10 cellular contexts compared by ENCODE assay signal in the genomic region with DNA sequence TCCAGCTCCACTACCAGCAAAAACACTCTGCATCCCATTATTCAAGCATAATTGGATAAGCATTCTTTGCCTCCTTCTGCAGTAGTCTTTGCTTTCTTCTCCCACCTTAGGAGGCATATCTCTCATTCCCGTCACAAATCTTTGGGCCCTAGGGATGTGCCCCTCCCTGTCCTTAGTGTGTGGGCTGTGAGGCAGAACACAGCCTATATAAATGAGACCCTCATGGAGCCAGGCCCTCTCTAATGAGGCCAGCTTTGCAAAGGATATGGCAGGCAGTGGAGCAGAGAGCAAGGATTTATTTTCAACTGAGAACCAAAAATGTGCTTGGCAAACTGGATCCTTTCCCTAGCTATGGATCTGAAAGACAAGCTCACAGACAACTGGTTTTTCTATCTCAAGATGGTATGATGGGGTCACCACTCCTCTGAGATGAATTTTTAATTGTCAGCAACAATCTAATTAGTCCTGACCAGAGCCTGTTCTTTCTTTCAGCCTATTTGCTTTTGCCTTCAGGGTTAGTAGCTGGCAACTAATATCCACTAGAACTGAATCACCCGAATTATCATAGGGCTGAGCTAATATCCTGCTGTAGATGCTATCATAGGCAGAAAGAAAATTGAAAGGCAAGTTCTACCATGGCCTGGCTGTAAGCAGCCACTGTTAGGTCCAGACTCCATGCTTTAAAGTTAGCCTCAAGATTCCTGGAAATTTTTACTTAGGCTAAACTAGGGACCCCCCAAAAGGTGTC.
DNase-seq lines count a peak whose midpoint lies in the region; ATAC-seq, FAIRE-seq and TF ChIP-seq lines count a peak whose summit lies in the region.
"Had no signal": no experiment of that assay in that cellular context is flagged by ENCODE, and none has a peak within 500 bp of the region (broad histone marks: within the 10 kb centered on the region; RNA-seq: fewer than 3 reads in every experiment).

No MANE protein-coding gene starts in this region.

- H3K4me3 ChIP-seq in body of pancreas (no peak overlapping the region), suprapubic skin (no peak overlapping the region), MG63 (no peak overlapping the region)

- peak overlapping the region; percentile 84 for H3K27ac Mint-ChIP-seq in HFFc6
- H3K27ac Mint-ChIP-seq: memory B cell had no signal

- DNase-seq in HFFc6 (peak; percentile 80), body of pancreas (no peak), left kidney (ENCODE audit: low read depth, low spot score) (peak; percentile 73), suprapubic skin (ENCODE audit: low spot score in 2 of 2) (no peak), frontal cortex (ENCODE audit: low spot score in 2 of 2) (no peak), MG63 (no peak), middle frontal gyrus (ENCODE audit: extremely low spot score, low spot score) (no peak)
- DNase-seq: stimulated activated naive CD8-positive, alpha-beta T cell treated with anti-CD3 and anti-CD28 coated beads, Interleukin-15, Interleukin-2, amounts not matched to agents 100 U/mL and 50 U/mL, for 24 hours had no signal

- ATAC-seq in body of pancreas, result no peak
- ATAC-seq in HG03108 (IDR thresholded peaks at IDR 0.05; ENCODE audit: unreplicated experiment), result no peak
- ATAC-seq: stimulated activated naive CD8-positive, alpha-beta T cell treated with anti-CD3 and anti-CD28 coated beads, Interleukin-15, Interleukin-2, amounts not matched to agents 100 U/mL and 50 U/mL, for 24 hours had no signal

- H3K4me3 Mint-ChIP-seq in HFFc6, result peak overlapping the region; percentile 15; the same call in 1 of the 2 replicates
- H3K4me3 Mint-ChIP-seq: memory B cell had no signal

- TF ChIP-seq CTCF in HFFc6 (IDR thresholded peaks at IDR 0.05) (no peak), body of pancreas (IDR thresholded peaks at IDR 0.05) (no peak), suprapubic skin (IDR thresholded peaks at IDR 0.05) (no peak)

- 87% methylated on average over 2 of the region's 2 CpGs for WGBS in body of pancreas, 2 donors
- WGBS in suprapubic skin, result 39% methylated on average over 2 of the region's 2 CpGs

- FAIRE-seq in frontal cortex (lab: Jason Lieb, UNC), result no peak

- H3K9me3 ChIP-seq in body of pancreas (no peaks in the 10 kb centered on the region), suprapubic skin (no peaks in the 10 kb centered on the region), MG63 (no peaks in the 10 kb centered on the region)

- peaks cover 14% of the 10 kb centered on the region for H3K4me1 ChIP-seq in body of pancreas
- H3K4me1 ChIP-seq in suprapubic skin, result peaks cover 58% of the 10 kb centered on the region

- H3K9me3 Mint-ChIP-seq in HFFc6, result no peaks in the 10 kb centered on the region
- H3K9me3 Mint-ChIP-seq: memory B cell had no signal

- H3K27me3 ChIP-seq in body of pancreas (no peaks in the 10 kb centered on the region), suprapubic skin (no peaks in the 10 kb centered on the region), MG63 (no peaks in the 10 kb centered on the region)

- H3K36me3 Mint-ChIP-seq in HFFc6 (ENCODE audit: low read depth), result peaks cover 6% of the 10 kb centered on the region; the same call in 1 of the 2 replicates

- peaks cover 81% of the 10 kb centered on the region for H3K4me1 Mint-ChIP-seq in HFFc6 (ENCODE audit: low read depth)
- H3K4me1 Mint-ChIP-seq: memory B cell had no signal

- TF ChIP-seq EP300 in suprapubic skin (IDR thresholded peaks at IDR 0.05), result no peak

- H3K36me3 ChIP-seq in body of pancreas (replicated peaks in 1 of 2; ENCODE audit: insufficient read depth in 1 of 2, low read depth in 2 of 2), result no peaks in the 10 kb centered on the region
- peaks cover 10% of the 10 kb centered on the region for H3K36me3 ChIP-seq in suprapubic skin
- H3K36me3 ChIP-seq in MG63, result peaks cover 9% of the 10 kb centered on the region

- TF ChIP-seq POLR2A in body of pancreas (IDR thresholded peaks at IDR 0.05), result no peak
- TF ChIP-seq POLR2A in suprapubic skin (IDR thresholded peaks at IDR 0.05), result no peak

- no peaks in the 10 kb centered on the region; the same call in 1 of the 2 replicates for H3K27me3 Mint-ChIP-seq in HFFc6 (ENCODE audit: insufficient read depth)
- H3K27me3 Mint-ChIP-seq: memory B cell had no signal

- intact Hi-C loops in body of pancreas (cut with DNase I), result no loop called here

- H3K27ac ChIP-seq in body of pancreas (peak overlapping the region in 3 of 4 donors; percentile 23 to 36 (median 35)), suprapubic skin (peak overlapping the region; percentile 67)

Comparison
In these comparisons a context has a peak if more than half of its experiments do, and no peak if none do; other contexts are left out.
1. DNase-seq: peak in HFFc6 (single experiment) and left kidney (single experiment); none in body of pancreas (0 of 4), suprapubic skin (0 of 2), frontal cortex (0 of 2), MG63 (single experiment) and middle frontal gyrus (single experiment).